In the genomic region with DNA sequence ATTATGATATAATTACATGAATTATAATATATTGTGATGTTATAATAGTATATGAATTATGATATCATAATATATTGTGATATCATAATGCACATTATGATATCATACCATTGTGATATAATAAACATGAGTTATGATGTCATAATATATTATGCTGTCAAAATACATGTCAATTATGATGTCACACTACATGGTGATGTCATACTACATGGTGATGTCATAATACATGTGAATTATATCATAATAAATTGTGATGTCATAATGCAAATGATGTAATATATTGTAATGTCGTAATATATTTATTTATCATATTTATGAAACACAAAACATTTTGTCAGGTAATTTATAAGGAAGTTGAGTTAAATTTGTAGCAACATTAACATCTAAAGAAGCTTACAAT, we compare ENCODE assay signal across 1 cellular context.
TF ChIP-seq lines count a peak whose summit lies in the region.

No MANE protein-coding gene starts in this region.

TF ChIP-seq in HEK293, 187 proteins besides CTCF, POLR2A, EP300 and RAD21 (continued from another document):
- no peak for TF ChIP-seq ZNF488 (tag by site-specific recombination; IDR thresholded peaks at IDR 0.05)
- TF ChIP-seq ZNF629 (tag by site-specific recombination; IDR thresholded peaks at IDR 0.05): peak; percentile 73
- peak; percentile 84 for TF ChIP-seq ZBTB21 (tag by site-specific recombination; IDR thresholded peaks at IDR 0.05)
- TF ChIP-seq, protein P1, sequence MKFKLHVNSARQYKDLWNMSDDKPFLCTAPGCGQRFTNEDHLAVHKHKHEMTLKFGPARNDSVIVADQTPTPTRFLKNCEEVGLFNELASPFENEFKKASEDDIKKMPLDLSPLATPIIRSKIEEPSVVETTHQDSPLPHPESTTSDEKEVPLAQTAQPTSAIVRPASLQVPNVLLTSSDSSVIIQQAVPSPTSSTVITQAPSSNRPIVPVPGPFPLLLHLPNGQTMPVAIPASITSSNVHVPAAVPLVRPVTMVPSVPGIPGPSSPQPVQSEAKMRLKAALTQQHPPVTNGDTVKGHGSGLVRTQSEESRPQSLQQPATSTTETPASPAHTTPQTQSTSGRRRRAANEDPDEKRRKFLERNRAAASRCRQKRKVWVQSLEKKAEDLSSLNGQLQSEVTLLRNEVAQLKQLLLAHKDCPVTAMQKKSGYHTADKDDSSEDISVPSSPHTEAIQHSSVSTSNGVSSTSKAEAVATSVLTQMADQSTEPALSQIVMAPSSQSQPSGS (tag by site-specific recombination; IDR thresholded peaks at IDR 0.05; ENCODE audit: low read depth): peak; percentile 95
